Comparison of ENCODE assay signal across 13 cellular contexts in genomic region chr3:188646592-188646991, GRCh38.
DNase-seq lines count a peak whose midpoint lies in the region; ATAC-seq and TF ChIP-seq lines count a peak whose summit lies in the region.
"Had no signal": no experiment of that assay in that cellular context is flagged by ENCODE, and none has a peak within 500 bp of the region (broad histone marks: within the 10 kb centered on the region; RNA-seq: fewer than 3 reads in every experiment).

No MANE protein-coding gene starts in this region.

- no peaks in the 10 kb centered on the region for H3K36me3 ChIP-seq in breast epithelium
- H3K36me3 ChIP-seq: SJCRH30 had no signal

- TF ChIP-seq CTCF in MCF 10A (IDR thresholded peaks at IDR 0.05; ENCODE audit: unreplicated experiment): no peak
- no peak for TF ChIP-seq CTCF in breast epithelium (IDR thresholded peaks at IDR 0.05)

- H3K9me3 ChIP-seq in breast epithelium: no peaks in the 10 kb centered on the region
- H3K9me3 ChIP-seq: psoas muscle, SJCRH30 had no signal

- no peaks in the 10 kb centered on the region for H3K27me3 Mint-ChIP-seq in MCF 10A (ENCODE audit: insufficient read depth, unreplicated experiment)
- H3K27me3 Mint-ChIP-seq: activated naive CD8-positive, alpha-beta T cell treated with anti-CD3 and anti-CD28 coated beads, Interleukin-2, amount 50 U/mL, for 24 hours had no signal

- no peaks in the 10 kb centered on the region for H3K4me1 Mint-ChIP-seq in MCF 10A (ENCODE audit: insufficient read depth, unreplicated experiment)

- no peaks in the 10 kb centered on the region for H3K4me1 ChIP-seq in breast epithelium
- H3K4me1 ChIP-seq: SJCRH30 had no signal

- no peak for ATAC-seq in HG02938 (IDR thresholded peaks at IDR 0.05; ENCODE audit: unreplicated experiment)
- ATAC-seq: activated CD8-positive, alpha-beta T cell treated with anti-CD3 and anti-CD28 coated beads, Interleukin-2, amount 10 ng/mL, durations not matched to agents 7 days and 5 days; activated naive CD8-positive, alpha-beta T cell treated with anti-CD3 and anti-CD28 coated beads, Interleukin-2, amount 50 U/mL, for 24 hours had no signal

- no peak overlapping the region for H3K4me3 ChIP-seq in breast epithelium
- H3K4me3 ChIP-seq: psoas muscle, SJCRH30 had no signal

- H3K36me3 Mint-ChIP-seq in MCF 10A (ENCODE audit: insufficient read depth, unreplicated experiment): peaks cover 8% of the 10 kb centered on the region

- H3K27me3 ChIP-seq in breast epithelium: no peaks in the 10 kb centered on the region
- H3K27me3 ChIP-seq: SJCRH30 had no signal

- intact Hi-C loops in MCF 10A (cut with micrococcal nuclease): no loop called here
- intact Hi-C loops in breast epithelium (cut with DNase I; ENCODE audit: low total_unique reads): no loop called here

- no peak for TF ChIP-seq POLR2A in breast epithelium (IDR thresholded peaks at IDR 0.05)

- no TSS peak for BruUV-seq in MCF 10A (replicated peaks; lab: Mats Ljungman, UMichigan)

- no peak overlapping the region for H3K27ac ChIP-seq in breast epithelium
- H3K27ac ChIP-seq: psoas muscle, SJCRH30 had no signal

- no peak overlapping the region for H3K27ac Mint-ChIP-seq in MCF 10A (ENCODE audit: low read depth, unreplicated experiment)
- H3K27ac Mint-ChIP-seq: activated CD8-positive, alpha-beta T cell treated with anti-CD3 and anti-CD28 coated beads, Interleukin-2, amount 10 ng/mL, durations not matched to agents 7 days and 5 days; activated naive CD8-positive, alpha-beta T cell treated with anti-CD3 and anti-CD28 coated beads, Interleukin-2, amount 50 U/mL, for 24 hours had no signal

- peak; percentile 19 for DNase-seq in MCF 10A (ENCODE audit: unreplicated experiment)
- no peak for DNase-seq in breast epithelium (ENCODE audit: low spot score in 2 of 2)
- DNase-seq in NOMO-1 treated with DMSO at 0.1 percent for 48 hours (lab: John Stamatoyannopoulos, UW; ENCODE audit: unreplicated experiment): peak; percentile 58
- peak; percentile 12 for DNase-seq in glomerular visceral epithelial cell (ENCODE audit: extremely low spot score)
- peak; percentile 46 for DNase-seq in superior temporal gyrus (ENCODE audit: extremely low spot score)
- no peak for DNase-seq in HEK293T (ENCODE audit: extremely low spot score)
- no peak for DNase-seq in GM19238 (ENCODE audit: insufficient read length, low spot score)
- DNase-seq: activated CD8-positive, alpha-beta T cell treated with anti-CD3 and anti-CD28 coated beads, Interleukin-2, amount 10 ng/mL, durations not matched to agents 7 days and 5 days; activated naive CD8-positive, alpha-beta T cell treated with anti-CD3 and anti-CD28 coated beads, Interleukin-2, amount 50 U/mL, for 24 hours; NCI-H146; psoas muscle had no signal

- CTCF ChIA-PET in MCF 10A (lab: Yijun Ruan, JAX) (interaction anchor here (0.6 to 1.0 kb wide), 2 partner anchors 28 to 906 kb away, joined by 3 to 4 read pairs; no protein-coding TSS in a partner anchor), HEK293T (lab: Yijun Ruan, JAX) (no interaction called here)

- H3K9me3 Mint-ChIP-seq in MCF 10A (ENCODE audit: unreplicated experiment): no peaks in the 10 kb centered on the region

- no peak overlapping the region for H3K4me3 Mint-ChIP-seq in MCF 10A (ENCODE audit: unreplicated experiment)
- H3K4me3 Mint-ChIP-seq: activated CD8-positive, alpha-beta T cell treated with anti-CD3 and anti-CD28 coated beads, Interleukin-2, amount 10 ng/mL, durations not matched to agents 7 days and 5 days; activated naive CD8-positive, alpha-beta T cell treated with anti-CD3 and anti-CD28 coated beads, Interleukin-2, amount 50 U/mL, for 24 hours had no signal

- POLR2A ChIA-PET in MCF 10A (lab: Yijun Ruan, JAX) (interaction anchor here (0.7 kb wide), 1 partner anchor 43 kb away, joined by 5 read pairs; no protein-coding TSS in a partner anchor), HEK293T (lab: Yijun Ruan, JAX) (no interaction called here)

TF ChIP-seq in HEK293T, 16 proteins besides CTCF, POLR2A, EP300 and RAD21:
- no peak for TF ChIP-seq ARNT (IDR thresholded peaks at IDR 0.05)

Comparison
In these comparisons a context has a peak if more than half of its experiments do, and no peak if none do; other contexts are left out.
1. DNase-seq: peak in MCF 10A (single experiment), NOMO-1 treated with DMSO at 0.1 percent for 48 hours (single experiment), glomerular visceral epithelial cell (single experiment) and superior temporal gyrus (single experiment); none in breast epithelium (0 of 2), HEK293T (single experiment) and GM19238 (single experiment).